In the genomic region with DNA sequence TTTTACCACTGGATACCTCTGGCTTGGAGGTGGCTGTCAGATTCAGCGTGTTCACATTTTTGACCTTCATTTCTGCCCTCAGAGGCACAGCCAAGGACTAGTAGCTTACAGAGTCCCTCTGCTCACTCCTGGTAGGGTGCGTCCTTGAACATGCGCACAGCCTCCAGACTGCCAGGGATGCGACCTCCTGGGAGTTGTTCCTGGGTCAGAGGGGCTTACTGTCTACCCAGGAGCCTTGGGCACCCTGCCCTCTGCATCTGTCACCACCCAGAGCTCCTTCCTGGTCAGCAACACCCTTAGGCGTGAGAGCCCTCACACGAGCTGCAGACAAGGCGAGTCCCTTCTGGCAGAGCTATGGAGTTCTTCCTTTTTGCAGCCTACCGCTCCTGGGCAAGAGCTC, we compare ENCODE assay signal across 14 cellular contexts. TPM values are rescaled to one million over a fixed set of nuclear protein-coding genes. Genes with fewer than 3 reads are reported as not detected.
DNase-seq lines count a peak whose midpoint lies in the region; ATAC-seq, FAIRE-seq and TF ChIP-seq lines count a peak whose summit lies in the region.
"Had no signal": no experiment of that assay in that cellular context is flagged by ENCODE, and none has a peak within 500 bp of the region (broad histone marks: within the 10 kb centered on the region; RNA-seq: fewer than 3 reads in every experiment).

No MANE protein-coding gene starts in this region.

- no peaks in the 10 kb centered on the region for H3K9me3 ChIP-seq in BLaER1
- H3K9me3 ChIP-seq in HUES6 (ENCODE audit: control insufficient read depth, insufficient read depth, low read depth, low read length) = no peaks in the 10 kb centered on the region
- H3K9me3 ChIP-seq in astrocyte (ENCODE audit: insufficient read depth, low read depth, low read length) = no peaks in the 10 kb centered on the region
- H3K9me3 ChIP-seq in mucosa of descending colon = no peaks in the 10 kb centered on the region

- no peak overlapping the region for H2AFZ ChIP-seq in astrocyte (ENCODE audit: low read depth, low read length)

- H3K4me2 ChIP-seq in BLaER1 (peak overlapping the region; percentile 90), astrocyte (ENCODE audit: low read length) (peak overlapping the region; percentile 99)

- H3K36me3 Mint-ChIP-seq in astrocyte (ENCODE audit: low read depth, unreplicated experiment) = peaks cover 26% of the 10 kb centered on the region

- peak overlapping the region; percentile 92 for H3K4me3 Mint-ChIP-seq in astrocyte (ENCODE audit: unreplicated experiment)

- peak; percentile 11 for ATAC-seq in mucosa of descending colon
- ATAC-seq in HG03432 (IDR thresholded peaks at IDR 0.05; ENCODE audit: unreplicated experiment) = no peak

- no peak for TF ChIP-seq CTCF in astrocyte (IDR thresholded peaks at IDR 0.05; ENCODE audit: insufficient read depth, low read depth, low read length)
- no peak for TF ChIP-seq CTCF in mucosa of descending colon (IDR thresholded peaks at IDR 0.05)
- no peak for TF ChIP-seq CTCF in GM20000 (IDR thresholded peaks at IDR 0.05; ENCODE audit: extremely low read depth, missing control alignments)

- H3K4me3 ChIP-seq in BLaER1 (peak overlapping the region; percentile 94), HUES6 (ENCODE audit: low read depth, low read length) (peak overlapping the region; percentile 90; the same call in 1 of the 2 replicates), astrocyte (ENCODE audit: insufficient read depth, low read depth, low read length) (no peak overlapping the region), mucosa of descending colon (no peak overlapping the region)

- no peak for DNase-seq in astrocyte (ENCODE audit: low read depth)
- peak in 2 of 3 donors; percentile 44 to 53 for DNase-seq in mucosa of descending colon
- DNase-seq in pons (ENCODE audit: low spot score) = no peak
- DNase-seq in NCI-H1694 (lab: John Stamatoyannopoulos, UW) = no peak
- no peak for DNase-seq in GM20000 (ENCODE audit: low spot score)
- DNase-seq: activated CD8-positive, alpha-beta memory T cell treated with anti-CD3 and anti-CD28 coated beads for 24 hours; dermis blood vessel endothelial cell; DMS79; NCI-H1105 had no signal

- H3K79me2 ChIP-seq in astrocyte (ENCODE audit: insufficient read depth, low read length) = peaks cover 71% of the 10 kb centered on the region

- no peak overlapping the region for H3K27ac Mint-ChIP-seq in astrocyte (ENCODE audit: unreplicated experiment)

- H4K20me1 ChIP-seq in BLaER1 (peaks cover 61% of the 10 kb centered on the region), astrocyte (ENCODE audit: insufficient read depth, low read length) (peaks cover 60% of the 10 kb centered on the region)

- H3K4me1 Mint-ChIP-seq in astrocyte (ENCODE audit: low read depth, unreplicated experiment) = peaks cover 13% of the 10 kb centered on the region

- peaks cover 32% of the 10 kb centered on the region for H3K27me3 Mint-ChIP-seq in astrocyte (ENCODE audit: low read depth, unreplicated experiment)

- H3K4me1 ChIP-seq in BLaER1 = peaks cover 70% of the 10 kb centered on the region
- peaks cover 11% of the 10 kb centered on the region for H3K4me1 ChIP-seq in HUES6 (ENCODE audit: control insufficient read depth, insufficient read depth, low read length)
- peaks cover 21% of the 10 kb centered on the region for H3K4me1 ChIP-seq in astrocyte (ENCODE audit: insufficient read depth, low read length)
- H3K4me1 ChIP-seq in mucosa of descending colon (ENCODE audit: low read depth) = peaks cover 27% of the 10 kb centered on the region

- intact Hi-C loops in mucosa of descending colon (cut with DNase I, micrococcal nuclease) = no loop called here

- H3K27ac ChIP-seq in BLaER1 = no peak overlapping the region
- no peak overlapping the region for H3K27ac ChIP-seq in HUES6 (ENCODE audit: low read depth, low read length)
- no peak overlapping the region for H3K27ac ChIP-seq in astrocyte (ENCODE audit: low read depth, low read length)
- H3K27ac ChIP-seq: skin epidermis had no signal

- peaks cover 2% of the 10 kb centered on the region for H3K9me3 Mint-ChIP-seq in astrocyte (ENCODE audit: unreplicated experiment)

- peak overlapping the region; percentile 89 for H3K9ac ChIP-seq in BLaER1
- no peak overlapping the region for H3K9ac ChIP-seq in HUES6 (ENCODE audit: low read length)
- H3K9ac ChIP-seq in astrocyte (ENCODE audit: low read length) = peak overlapping the region; percentile 87

- H3K36me3 ChIP-seq in BLaER1 = peaks cover 41% of the 10 kb centered on the region
- H3K36me3 ChIP-seq in HUES6 (ENCODE audit: control insufficient read depth, insufficient read depth, low read length) = peaks cover 45% of the 10 kb centered on the region
- H3K36me3 ChIP-seq in astrocyte (ENCODE audit: insufficient read depth, low read length) = peaks cover 3% of the 10 kb centered on the region
- no peaks in the 10 kb centered on the region for H3K36me3 ChIP-seq in mucosa of descending colon (ENCODE audit: low read depth)

- H3K27me3 ChIP-seq in BLaER1 = no peaks in the 10 kb centered on the region
- no peaks in the 10 kb centered on the region; the same call in 1 of the 2 replicates for H3K27me3 ChIP-seq in HUES6 (ENCODE audit: control insufficient read depth, insufficient read depth, low read length)
- H3K27me3 ChIP-seq in astrocyte (ENCODE audit: insufficient read depth, low read length) = no peaks in the 10 kb centered on the region

- no peak for FAIRE-seq in astrocyte (lab: Jason Lieb, UNC)
- FAIRE-seq: islet of Langerhans had no signal

RNA-seq across cellular contexts. Expression of a gene that starts 1.7 kb away (rescaled TPM):
- total RNA-seq in astrocyte (26.0 and 38.8 TPM in 2 replicates), mucosa of descending colon (10 to 100 TPM; 19.8 to 42.2 (median 20.9) TPM)

RNA-seq across cellular contexts. Expression of a gene that starts 20.9 kb away (rescaled TPM):
- total RNA-seq in astrocyte (0.61 TPM in 1 of 2 replicates, not detected in the other), mucosa of descending colon (10 to 100 TPM; 10.8 to 52.3 (median 51.1) TPM)

Comparison
In these comparisons a context has a peak if more than half of its experiments do, and no peak if none do; other contexts are left out.
1. H3K4me3 ChIP-seq: peak in BLaER1 (single experiment) and HUES6 (single experiment); none in astrocyte (single experiment) and mucosa of descending colon (single experiment).
2. DNase-seq: peak in mucosa of descending colon (2 of 3); none in astrocyte (single experiment), pons (single experiment), NCI-H1694 (single experiment) and GM20000 (single experiment).